ENCODE assay signal across 1 cellular context in genomic region chr6:128367437-128367836, GRCh38.
TF ChIP-seq lines count a peak whose summit lies in the region.

No MANE protein-coding gene starts in this region.

TF ChIP-seq in SK-N-SH treated with all-trans-retinoic acid at 6 μM for 48 hours, 23 proteins besides CTCF, POLR2A, EP300 and RAD21 (continued from another document):
- TF ChIP-seq ARNTL (CRISPR knock-in tag; IDR thresholded peaks at IDR 0.05; ENCODE audit: borderline replicate concordance, low read depth), result no peak
- no peak for TF ChIP-seq ZNF8 (CRISPR knock-in tag; IDR thresholded peaks at IDR 0.05)
